Comparison of ENCODE assay signal across 1 cellular context in the genomic region with DNA sequence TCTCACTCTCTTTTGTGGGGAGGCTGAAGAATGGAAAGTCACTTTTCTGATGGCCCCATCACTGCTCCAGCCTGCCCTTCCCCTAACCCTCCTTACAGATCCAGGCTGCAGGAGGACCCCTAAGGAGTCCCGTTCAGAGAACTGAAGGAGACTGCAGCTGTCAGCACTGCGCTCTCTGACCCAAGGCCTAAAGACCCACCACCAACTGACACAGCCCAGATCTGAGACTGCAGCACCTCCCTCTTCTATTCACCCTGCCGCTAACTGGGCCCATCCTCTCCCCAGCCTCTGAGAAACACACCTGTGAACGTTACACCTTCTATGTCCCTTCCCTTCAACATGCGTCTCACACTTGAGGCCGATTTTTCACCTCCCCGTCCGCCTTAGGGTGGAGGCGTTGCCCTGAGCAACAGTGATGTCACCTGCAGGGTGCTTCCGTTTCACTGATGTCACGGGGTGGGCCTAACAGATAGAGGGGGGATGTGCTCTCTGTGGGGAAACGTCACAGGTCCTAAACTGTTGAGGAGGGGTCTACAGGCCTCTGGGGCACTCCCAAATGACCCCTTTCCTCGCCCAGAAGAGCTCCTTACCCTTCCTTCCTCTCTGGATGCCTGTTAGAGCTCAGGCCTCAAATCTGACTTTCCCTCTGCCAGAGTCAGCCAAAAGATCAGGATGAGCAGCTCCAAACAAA.
TF ChIP-seq lines count a peak whose summit lies in the region.

No MANE protein-coding gene starts in this region.

TF ChIP-seq in endothelial cell of umbilical vein, 7 proteins besides CTCF, POLR2A, EP300 and RAD21 (continued from another document):
- no peak for TF ChIP-seq MYC (IDR thresholded peaks at IDR 0.05; ENCODE audit: low read depth, low read length)
- TF ChIP-seq JUN (IDR thresholded peaks at IDR 0.05; ENCODE audit: borderline replicate concordance, insufficient read depth, insufficient read length, low read depth), result no peak
- no peak for TF ChIP-seq GATA2 (IDR thresholded peaks at IDR 0.05; ENCODE audit: insufficient read depth, insufficient read length, low read depth, low read length)
